2 cellular contexts compared by ENCODE assay signal in the genomic region with DNA sequence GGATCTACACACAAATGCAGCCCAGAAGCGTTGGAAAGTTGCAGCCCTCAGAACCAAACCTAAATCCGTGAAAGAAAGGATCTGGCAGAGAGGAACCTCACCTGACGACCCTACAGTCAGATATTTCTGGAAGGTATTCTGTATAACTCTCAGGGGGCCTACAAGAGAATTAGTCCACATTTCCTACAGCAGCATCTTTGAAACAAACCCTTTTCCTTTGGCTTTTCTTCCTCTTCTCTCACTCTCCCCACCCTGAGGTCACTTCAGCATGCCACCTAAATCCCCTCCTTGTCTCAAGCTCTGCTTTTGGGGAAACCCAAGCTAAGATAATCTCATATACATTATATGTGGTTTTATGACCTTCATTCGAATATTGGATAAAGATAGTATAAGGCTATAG.
TF ChIP-seq lines count a peak whose summit lies in the region.

No MANE protein-coding gene starts in this region.

TF ChIP-seq in K562, 482 proteins besides CTCF, POLR2A, EP300 and RAD21:
- no peak for TF ChIP-seq RCOR1 (IDR thresholded peaks at IDR 0.05; ENCODE audit: borderline replicate concordance in 1 of 2, low read depth in 2 of 2, low read length in 2 of 2)
- TF ChIP-seq MCM7 (IDR thresholded peaks at IDR 0.05), result 0 out of 4 replicates have a peak, but pooled peaks of 1 of the 2 experiments have one; percentile 54
- TF ChIP-seq GTF2F1 (IDR thresholded peaks at IDR 0.05; ENCODE audit: low read depth, low read length), result no peak
- TF ChIP-seq RFX7 (CRISPR knock-in tag; IDR thresholded peaks at IDR 0.05), result 0 out of 2 replicates have a peak, but pooled peaks have one; percentile 52
- TF ChIP-seq ZNF184 (CRISPR knock-in tag; IDR thresholded peaks at IDR 0.05), result 0 out of 2 replicates have a peak, but pooled peaks have one; percentile 20
- peak; percentile 68; the same call in 1 of the 2 replicates for TF ChIP-seq FOXJ3 (CRISPR knock-in tag; IDR thresholded peaks at IDR 0.05)
- no peak for TF ChIP-seq MBD2 (IDR thresholded peaks at IDR 0.05; ENCODE audit: borderline replicate concordance, low read depth)
- TF ChIP-seq ZSCAN32 (CRISPR knock-in tag; IDR thresholded peaks at IDR 0.05), result no peak
- TF ChIP-seq, protein P1, sequence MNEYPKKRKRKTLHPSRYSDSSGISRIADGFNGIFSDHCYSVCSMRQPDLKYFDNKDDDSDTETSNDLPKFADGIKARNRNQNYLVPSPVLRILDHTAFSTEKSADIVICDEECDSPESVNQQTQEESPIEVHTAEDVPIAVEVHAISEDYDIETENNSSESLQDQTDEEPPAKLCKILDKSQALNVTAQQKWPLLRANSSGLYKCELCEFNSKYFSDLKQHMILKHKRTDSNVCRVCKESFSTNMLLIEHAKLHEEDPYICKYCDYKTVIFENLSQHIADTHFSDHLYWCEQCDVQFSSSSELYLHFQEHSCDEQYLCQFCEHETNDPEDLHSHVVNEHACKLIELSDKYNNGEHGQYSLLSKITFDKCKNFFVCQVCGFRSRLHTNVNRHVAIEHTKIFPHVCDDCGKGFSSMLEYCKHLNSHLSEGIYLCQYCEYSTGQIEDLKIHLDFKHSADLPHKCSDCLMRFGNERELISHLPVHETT (CRISPR knock-in tag; conservative IDR thresholded peaks at IDR 0.05 in 1 of 2, IDR thresholded peaks at IDR 0.05 in 1 of 2), result no peak

TF ChIP-seq in H1, 55 proteins besides CTCF, POLR2A, EP300 and RAD21:
- TF ChIP-seq TBP (IDR thresholded peaks at IDR 0.05; ENCODE audit: low read depth, low read length) (no peak), BRCA1 (IDR thresholded peaks at IDR 0.05; ENCODE audit: low read depth, low read length) (no peak), JUND (IDR thresholded peaks at IDR 0.05; ENCODE audit: low read length) (no peak)
- TF ChIP-seq, protein P2, sequence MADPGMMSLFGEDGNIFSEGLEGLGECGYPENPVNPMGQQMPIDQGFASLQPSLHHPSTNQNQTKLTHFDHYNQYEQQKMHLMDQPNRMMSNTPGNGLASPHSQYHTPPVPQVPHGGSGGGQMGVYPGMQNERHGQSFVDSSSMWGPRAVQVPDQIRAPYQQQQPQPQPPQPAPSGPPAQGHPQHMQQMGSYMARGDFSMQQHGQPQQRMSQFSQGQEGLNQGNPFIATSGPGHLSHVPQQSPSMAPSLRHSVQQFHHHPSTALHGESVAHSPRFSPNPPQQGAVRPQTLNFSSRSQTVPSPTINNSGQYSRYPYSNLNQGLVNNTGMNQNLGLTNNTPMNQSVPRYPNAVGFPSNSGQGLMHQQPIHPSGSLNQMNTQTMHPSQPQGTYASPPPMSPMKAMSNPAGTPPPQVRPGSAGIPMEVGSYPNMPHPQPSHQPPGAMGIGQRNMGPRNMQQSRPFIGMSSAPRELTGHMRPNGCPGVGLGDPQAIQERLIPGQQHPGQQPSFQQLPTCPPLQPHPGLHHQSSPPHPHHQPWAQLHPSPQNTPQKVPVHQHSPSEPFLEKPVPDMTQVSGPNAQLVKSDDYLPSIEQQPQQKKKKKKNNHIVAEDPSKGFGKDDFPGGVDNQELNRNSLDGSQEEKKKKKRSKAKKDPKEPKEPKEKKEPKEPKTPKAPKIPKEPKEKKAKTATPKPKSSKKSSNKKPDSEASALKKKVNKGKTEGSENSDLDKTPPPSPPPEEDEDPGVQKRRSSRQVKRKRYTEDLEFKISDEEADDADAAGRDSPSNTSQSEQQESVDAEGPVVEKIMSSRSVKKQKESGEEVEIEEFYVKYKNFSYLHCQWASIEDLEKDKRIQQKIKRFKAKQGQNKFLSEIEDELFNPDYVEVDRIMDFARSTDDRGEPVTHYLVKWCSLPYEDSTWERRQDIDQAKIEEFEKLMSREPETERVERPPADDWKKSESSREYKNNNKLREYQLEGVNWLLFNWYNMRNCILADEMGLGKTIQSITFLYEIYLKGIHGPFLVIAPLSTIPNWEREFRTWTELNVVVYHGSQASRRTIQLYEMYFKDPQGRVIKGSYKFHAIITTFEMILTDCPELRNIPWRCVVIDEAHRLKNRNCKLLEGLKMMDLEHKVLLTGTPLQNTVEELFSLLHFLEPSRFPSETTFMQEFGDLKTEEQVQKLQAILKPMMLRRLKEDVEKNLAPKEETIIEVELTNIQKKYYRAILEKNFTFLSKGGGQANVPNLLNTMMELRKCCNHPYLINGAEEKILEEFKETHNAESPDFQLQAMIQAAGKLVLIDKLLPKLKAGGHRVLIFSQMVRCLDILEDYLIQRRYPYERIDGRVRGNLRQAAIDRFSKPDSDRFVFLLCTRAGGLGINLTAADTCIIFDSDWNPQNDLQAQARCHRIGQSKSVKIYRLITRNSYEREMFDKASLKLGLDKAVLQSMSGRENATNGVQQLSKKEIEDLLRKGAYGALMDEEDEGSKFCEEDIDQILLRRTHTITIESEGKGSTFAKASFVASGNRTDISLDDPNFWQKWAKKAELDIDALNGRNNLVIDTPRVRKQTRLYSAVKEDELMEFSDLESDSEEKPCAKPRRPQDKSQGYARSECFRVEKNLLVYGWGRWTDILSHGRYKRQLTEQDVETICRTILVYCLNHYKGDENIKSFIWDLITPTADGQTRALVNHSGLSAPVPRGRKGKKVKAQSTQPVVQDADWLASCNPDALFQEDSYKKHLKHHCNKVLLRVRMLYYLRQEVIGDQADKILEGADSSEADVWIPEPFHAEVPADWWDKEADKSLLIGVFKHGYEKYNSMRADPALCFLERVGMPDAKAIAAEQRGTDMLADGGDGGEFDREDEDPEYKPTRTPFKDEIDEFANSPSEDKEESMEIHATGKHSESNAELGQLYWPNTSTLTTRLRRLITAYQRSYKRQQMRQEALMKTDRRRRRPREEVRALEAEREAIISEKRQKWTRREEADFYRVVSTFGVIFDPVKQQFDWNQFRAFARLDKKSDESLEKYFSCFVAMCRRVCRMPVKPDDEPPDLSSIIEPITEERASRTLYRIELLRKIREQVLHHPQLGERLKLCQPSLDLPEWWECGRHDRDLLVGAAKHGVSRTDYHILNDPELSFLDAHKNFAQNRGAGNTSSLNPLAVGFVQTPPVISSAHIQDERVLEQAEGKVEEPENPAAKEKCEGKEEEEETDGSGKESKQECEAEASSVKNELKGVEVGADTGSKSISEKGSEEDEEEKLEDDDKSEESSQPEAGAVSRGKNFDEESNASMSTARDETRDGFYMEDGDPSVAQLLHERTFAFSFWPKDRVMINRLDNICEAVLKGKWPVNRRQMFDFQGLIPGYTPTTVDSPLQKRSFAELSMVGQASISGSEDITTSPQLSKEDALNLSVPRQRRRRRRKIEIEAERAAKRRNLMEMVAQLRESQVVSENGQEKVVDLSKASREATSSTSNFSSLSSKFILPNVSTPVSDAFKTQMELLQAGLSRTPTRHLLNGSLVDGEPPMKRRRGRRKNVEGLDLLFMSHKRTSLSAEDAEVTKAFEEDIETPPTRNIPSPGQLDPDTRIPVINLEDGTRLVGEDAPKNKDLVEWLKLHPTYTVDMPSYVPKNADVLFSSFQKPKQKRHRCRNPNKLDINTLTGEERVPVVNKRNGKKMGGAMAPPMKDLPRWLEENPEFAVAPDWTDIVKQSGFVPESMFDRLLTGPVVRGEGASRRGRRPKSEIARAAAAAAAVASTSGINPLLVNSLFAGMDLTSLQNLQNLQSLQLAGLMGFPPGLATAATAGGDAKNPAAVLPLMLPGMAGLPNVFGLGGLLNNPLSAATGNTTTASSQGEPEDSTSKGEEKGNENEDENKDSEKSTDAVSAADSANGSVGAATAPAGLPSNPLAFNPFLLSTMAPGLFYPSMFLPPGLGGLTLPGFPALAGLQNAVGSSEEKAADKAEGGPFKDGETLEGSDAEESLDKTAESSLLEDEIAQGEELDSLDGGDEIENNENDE (IDR thresholded peaks at IDR 0.05; ENCODE audit: insufficient replicate concordance, low read length), result no peak
